In genomic region chr3:98542623-98543022, GRCh38 we compare ENCODE assay signal across 25 cellular contexts. TPM values are rescaled to one million over a fixed set of nuclear protein-coding genes. Genes with fewer than 3 reads are reported as not detected.
"Had no signal": no experiment of that assay in that cellular context is flagged by ENCODE, and none has a peak within 500 bp of the region (broad histone marks: within the 10 kb centered on the region; RNA-seq: fewer than 3 reads in every experiment).

No MANE protein-coding gene starts in this region.

- H3K4me3 ChIP-seq: breast epithelium, left lung, spleen, thyroid gland had no signal

- H3K27ac ChIP-seq: breast epithelium, left lung, spleen, thyroid gland had no signal

- DNase-seq: activated CD4-positive, alpha-beta T cell treated with anti-CD3 and anti-CD28 coated beads, Interleukin-2, amount 50 U/mL, for 1 hour; activated gamma-delta T cell; activated T-cell treated with anti-CD3 and anti-CD28 coated beads, Interleukin-2, amount 50 U/mL, for 1 hour; cerebellar nuclear complex; cortex of kidney; erythroblast; head of caudate nucleus; left lung; midbrain; occipital lobe; posterior cingulate gyrus; spleen; stimulated activated CD4-positive, alpha-beta T cell treated with anti-CD3 and anti-CD28 coated beads, Interleukin-4, amount 100 ng/mL, for 4 hours; stimulated activated naive CD4-positive, alpha-beta T cell; thyroid gland had no signal

- H3K4me1 ChIP-seq: breast epithelium, left lung, thyroid gland had no signal

- H3K27me3 ChIP-seq: breast epithelium, left lung, thyroid gland had no signal

- H3K9me3 ChIP-seq: breast epithelium, left lung, spleen, thyroid gland had no signal

- ATAC-seq: left lung had no signal

- H3K36me3 ChIP-seq: breast epithelium, left lung, spleen, thyroid gland had no signal

RNA-seq across cellular contexts. Expression of gene GPR15, which starts 10.8 kb away (rescaled TPM):
- total RNA-seq: astrocyte, frontal cortex, lung microvascular endothelial cell, occipital lobe, renal cortical epithelial cell, thyroid gland had no signal
- polyA plus RNA-seq: keratinocyte, neural cell had no signal

RNA-seq across cellular contexts. Expression of gene OR5K2, which starts 45.1 kb away (rescaled TPM):
- total RNA-seq: astrocyte, breast epithelium, frontal cortex, left lung, lung microvascular endothelial cell, occipital lobe, renal cortical epithelial cell, spleen, subcutaneous adipose tissue, thyroid gland, ureter had no signal
- polyA plus RNA-seq: adipose tissue, keratinocyte, neural cell, spleen had no signal
